10 cellular contexts compared by ENCODE assay signal in the genomic region with DNA sequence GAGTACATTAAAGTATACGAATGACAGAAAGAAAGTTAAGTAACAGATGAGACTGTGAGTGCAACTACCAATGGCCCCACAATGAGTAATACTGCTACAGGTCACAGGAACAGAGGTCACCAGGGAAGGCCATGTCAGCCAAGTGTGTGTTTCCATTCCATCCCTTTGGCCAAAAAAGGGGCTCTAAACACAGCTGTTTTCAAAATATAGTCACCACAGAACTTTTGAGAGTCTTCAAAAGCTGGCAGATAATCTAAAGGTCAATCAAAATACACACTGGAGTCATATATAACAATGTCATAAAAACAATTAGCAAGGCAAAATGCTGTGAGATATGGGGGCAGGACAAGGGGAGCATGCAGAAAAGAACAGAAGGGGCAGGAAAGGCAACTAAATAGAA. TPM values are rescaled to one million over a fixed set of nuclear protein-coding genes. Genes with fewer than 3 reads are reported as not detected.
DNase-seq lines count a peak whose midpoint lies in the region; ATAC-seq and TF ChIP-seq lines count a peak whose summit lies in the region.
"Had no signal": no experiment of that assay in that cellular context is flagged by ENCODE, and none has a peak within 500 bp of the region (broad histone marks: within the 10 kb centered on the region; RNA-seq: fewer than 3 reads in every experiment).

No MANE protein-coding gene starts in this region.

- H3K9me3 ChIP-seq in testis = no peaks in the 10 kb centered on the region
- no peaks in the 10 kb centered on the region for H3K9me3 ChIP-seq in transverse colon

- H3K27me3 ChIP-seq in testis (no peaks in the 10 kb centered on the region), transverse colon (no peaks in the 10 kb centered on the region)

- peak overlapping the region; percentile 13 to 22 for H3K27ac Mint-ChIP-seq in activated naive CD4-positive, alpha-beta T cell treated with anti-CD3 and anti-CD28 coated beads, Interleukin-2, amount 50 U/mL, for 72 hours
- peak overlapping the region; percentile 47 for H3K27ac Mint-ChIP-seq in activated naive CD8-positive, alpha-beta T cell
- peak overlapping the region; percentile 48 to 85 for H3K27ac Mint-ChIP-seq in stimulated activated naive CD8-positive, alpha-beta T cell treated with anti-CD3 and anti-CD28 coated beads, Interleukin-15, amount 100 ng/mL, for 72 hours
- H3K27ac Mint-ChIP-seq: dendritic cell treated with granulocyte-macrophage colony-stimulating factor and Interleukin-4, amounts not matched to agents 40 ng/mL and 50 ng/mL, for 4 days; nephron had no signal

- no peaks in the 10 kb centered on the region for H3K9me3 Mint-ChIP-seq in activated naive CD4-positive, alpha-beta T cell treated with anti-CD3 and anti-CD28 coated beads, Interleukin-2, amount 50 U/mL, for 72 hours
- no peaks in the 10 kb centered on the region for H3K9me3 Mint-ChIP-seq in activated naive CD8-positive, alpha-beta T cell (ENCODE audit: low read depth)
- no peaks in the 10 kb centered on the region for H3K9me3 Mint-ChIP-seq in stimulated activated naive CD8-positive, alpha-beta T cell treated with anti-CD3 and anti-CD28 coated beads, Interleukin-15, amount 100 ng/mL, for 72 hours
- H3K9me3 Mint-ChIP-seq: nephron had no signal

- DNase-seq in activated naive CD4-positive, alpha-beta T cell treated with anti-CD3 and anti-CD28 coated beads, Interleukin-2, amount 50 U/mL, for 72 hours (ENCODE audit: low spot score in 2 of 2) = no peak
- no peak for DNase-seq in activated naive CD4-positive, alpha-beta T cell treated with anti-CD3 and anti-CD28 coated beads, Interleukin-2, amount 50 U/mL, for 16 hours
- DNase-seq in stimulated activated naive CD8-positive, alpha-beta T cell treated with anti-CD3 and anti-CD28 coated beads, Interleukin-15, amount 100 ng/mL, for 72 hours = peak in 1 of 2 donors; percentile 30
- DNase-seq in testis = no peak
- DNase-seq in transverse colon = no peak
- DNase-seq in posterior cingulate gyrus = no peak

- peak overlapping the region; percentile 14 for H3K4me3 Mint-ChIP-seq in activated naive CD8-positive, alpha-beta T cell
- peak overlapping the region; percentile 54 to 56 for H3K4me3 Mint-ChIP-seq in stimulated activated naive CD8-positive, alpha-beta T cell treated with anti-CD3 and anti-CD28 coated beads, Interleukin-15, amount 100 ng/mL, for 72 hours
- H3K4me3 Mint-ChIP-seq: dendritic cell treated with granulocyte-macrophage colony-stimulating factor and Interleukin-4, amounts not matched to agents 40 ng/mL and 50 ng/mL, for 4 days; nephron had no signal

- H3K36me3 ChIP-seq in testis (ENCODE audit: low read depth, missing control alignments) (no peaks in the 10 kb centered on the region), transverse colon (no peaks in the 10 kb centered on the region)

- TF ChIP-seq CTCF in testis (IDR thresholded peaks at IDR 0.05) = no peak
- TF ChIP-seq CTCF in transverse colon (IDR thresholded peaks at IDR 0.05) = no peak

- H3K4me1 ChIP-seq in testis = peaks cover 4% of the 10 kb centered on the region
- H3K4me1 ChIP-seq in transverse colon = peaks cover 11 to 63% (median 30%) of the 10 kb centered on the region in 4 donors

- no peaks in the 10 kb centered on the region for H3K27me3 Mint-ChIP-seq in activated naive CD8-positive, alpha-beta T cell
- no peaks in the 10 kb centered on the region for H3K27me3 Mint-ChIP-seq in stimulated activated naive CD8-positive, alpha-beta T cell treated with anti-CD3 and anti-CD28 coated beads, Interleukin-15, amount 100 ng/mL, for 72 hours
- H3K27me3 Mint-ChIP-seq: dendritic cell treated with granulocyte-macrophage colony-stimulating factor and Interleukin-4, amounts not matched to agents 40 ng/mL and 50 ng/mL, for 4 days had no signal

- 68 to 84% methylated on average over 1 of the region's 1 CpG for WGBS in testis, 2 donors
- WGBS in transverse colon (ENCODE audit: low coverage in 1 of 2), 2 donors = 58 to 64% methylated on average over 1 of the region's 1 CpG

- peak; percentile 88 to 96 for ATAC-seq in activated naive CD4-positive, alpha-beta T cell treated with anti-CD3 and anti-CD28 coated beads, Interleukin-2, amount 50 U/mL, for 72 hours
- ATAC-seq in HG02885 (IDR thresholded peaks at IDR 0.05; ENCODE audit: poor library complexity, unreplicated experiment) = peak; percentile 88
- peak; percentile 93 for ATAC-seq in stimulated activated naive CD8-positive, alpha-beta T cell treated with anti-CD3 and anti-CD28 coated beads, Interleukin-15, amount 100 ng/mL, for 72 hours

- intact Hi-C loops in testis (cut with DNase I; ENCODE audit: low total_unique reads) = no loop called here
- intact Hi-C loops in transverse colon (cut with DNase I; ENCODE audit: low total_unique reads) = no loop called here
- intact Hi-C loops in posterior cingulate gyrus (cut with DNase I) = no loop called here

- no peak for TF ChIP-seq POLR2A in testis (IDR thresholded peaks at IDR 0.05)
- TF ChIP-seq POLR2A in transverse colon (IDR thresholded peaks at IDR 0.05) = no peak

- no peak for TF ChIP-seq EP300 in transverse colon (IDR thresholded peaks at IDR 0.05; ENCODE audit: low read depth)

- no peak overlapping the region for H3K27ac ChIP-seq in testis
- no peak overlapping the region for H3K27ac ChIP-seq in transverse colon

- H3K4me1 Mint-ChIP-seq in activated naive CD8-positive, alpha-beta T cell (ENCODE audit: low read depth) = peaks cover 79% of the 10 kb centered on the region
- H3K4me1 Mint-ChIP-seq in stimulated activated naive CD8-positive, alpha-beta T cell treated with anti-CD3 and anti-CD28 coated beads, Interleukin-15, amount 100 ng/mL, for 72 hours = peaks cover 81% of the 10 kb centered on the region

- H3K4me3 ChIP-seq in testis (no peak overlapping the region), transverse colon (no peak overlapping the region)

- H3K36me3 Mint-ChIP-seq in activated naive CD4-positive, alpha-beta T cell treated with anti-CD3 and anti-CD28 coated beads, Interleukin-2, amount 50 U/mL, for 72 hours = peaks cover 0 to 27% of the 10 kb centered on the region in 2 donors
- peaks cover 6% of the 10 kb centered on the region for H3K36me3 Mint-ChIP-seq in activated naive CD8-positive, alpha-beta T cell

- in situ Hi-C loops in transverse colon (cut with MboI; ENCODE audit: low pct_ligation_motif_present in 1 of 4, low pct_unique_long_range_greater_than_20kb in 1 of 4, low sequenced_read_pairs in 3 of 4) = no loop called here

RNA-seq across cellular contexts. Expression of a gene that starts 10.2 kb away (rescaled TPM):
- 10 to 100 TPM; 34.0 to 48.7 TPM for total RNA-seq in activated naive CD4-positive, alpha-beta T cell treated with anti-CD3 and anti-CD28 coated beads, Interleukin-2, amount 50 U/mL, for 72 hours
- 10 to 100 TPM; 50.3 to 50.9 TPM for total RNA-seq in testis
- polyA plus RNA-seq in testis (ENCODE audit: insufficient read depth, low read depth, low replicate concordance) = 20.2 TPM
- 10 to 100 TPM; 30.7 to 79.4 (median 48.9) TPM for total RNA-seq in transverse colon
